ENCODE assay signal across 1 cellular context in genomic region chr21:17560377-17560776, GRCh38.
TF ChIP-seq lines count a peak whose summit lies in the region.

No MANE protein-coding gene starts in this region.

TF ChIP-seq in endothelial cell of umbilical vein, 7 proteins besides CTCF, POLR2A, EP300 and RAD21 (continued from another document):
- TF ChIP-seq GATA2 (IDR thresholded peaks at IDR 0.05; ENCODE audit: insufficient read depth, insufficient read length, low read depth, low read length) (no peak), POLR2AphosphoS5 (IDR thresholded peaks at IDR 0.05; ENCODE audit: insufficient read depth, low read depth, low read length) (no peak), FOS (IDR thresholded peaks at IDR 0.05; ENCODE audit: borderline replicate concordance, insufficient read depth, low read length) (no peak), EZH2 (IDR thresholded peaks at IDR 0.05; ENCODE audit: borderline replicate concordance, low read depth, low read length, severe bottlenecking) (no peak), JUN (IDR thresholded peaks at IDR 0.05; ENCODE audit: borderline replicate concordance, insufficient read depth, insufficient read length, low read depth) (no peak)
